Comparison of ENCODE assay signal across 8 cellular contexts in genomic region chr19:54189020-54189667, GRCh38. TPM values are rescaled to one million over a fixed set of nuclear protein-coding genes. Genes with fewer than 3 reads are reported as not detected.
A peak's percentile ranks its signal among the peaks of the same experiment; 100 is the strongest.
DNase-seq lines count a peak whose midpoint lies in the region; ATAC-seq and TF ChIP-seq lines count a peak whose summit lies in the region.

Gene MBOAT7, minus strand, starts transcription at chr19:54189580. Its CDS starts 1,072 bp downstream, at chr19:54188508.

- intact Hi-C loops in activated CD4-positive, alpha-beta T cell treated with anti-CD3 and anti-CD28 coated beads, Interleukin-2, amount 10 ng/mL, durations not matched to agents 24 days and 14 days (cut with micrococcal nuclease) = no loop called here
- intact Hi-C loops in uterus (cut with DNase I; ENCODE audit: low total_unique reads) = no loop called here

- H3K27me3 ChIP-seq in NT2/D1 (ENCODE audit: insufficient read depth, insufficient read length) = no peaks in the 10 kb centered on the region
- H3K27me3 ChIP-seq in uterus = no peaks in the 10 kb centered on the region

- peak within 1 kb of the TSS; percentile 85 for H3K4me3 Mint-ChIP-seq in activated CD4-positive, alpha-beta T cell treated with anti-CD3 and anti-CD28 coated beads, Interleukin-2, amount 10 ng/mL, durations not matched to agents 24 days and 14 days
- peak within 1 kb of the TSS; percentile 81 for H3K4me3 Mint-ChIP-seq in mesothelial cell of epicardium

- no peaks in the 10 kb centered on the region for H3K9me3 Mint-ChIP-seq in activated CD4-positive, alpha-beta T cell treated with anti-CD3 and anti-CD28 coated beads, Interleukin-2, amount 10 ng/mL, durations not matched to agents 24 days and 14 days
- no peaks in the 10 kb centered on the region for H3K9me3 Mint-ChIP-seq in mesothelial cell of epicardium

- H3K9ac ChIP-seq in NT2/D1 (ENCODE audit: insufficient read length, low read depth) = peak within 1 kb of the TSS; percentile 92

- H3K27ac Mint-ChIP-seq in activated CD4-positive, alpha-beta T cell treated with anti-CD3 and anti-CD28 coated beads, Interleukin-2, amount 10 ng/mL, durations not matched to agents 24 days and 14 days = peak within 1 kb of the TSS; percentile 98
- peak within 1 kb of the TSS; percentile 100 for H3K27ac Mint-ChIP-seq in mesothelial cell of epicardium

- peaks cover 44% of the 10 kb centered on the region for H3K36me3 ChIP-seq in NT2/D1 (ENCODE audit: insufficient read depth, insufficient read length, low read length)
- no peaks in the 10 kb centered on the region for H3K36me3 ChIP-seq in uterus

- peaks cover 28% of the 10 kb centered on the region for H3K4me1 Mint-ChIP-seq in activated CD4-positive, alpha-beta T cell treated with anti-CD3 and anti-CD28 coated beads, Interleukin-2, amount 10 ng/mL, durations not matched to agents 24 days and 14 days
- H3K4me1 Mint-ChIP-seq in mesothelial cell of epicardium = peaks cover 31% of the 10 kb centered on the region

- H3K9me3 ChIP-seq in NT2/D1 (ENCODE audit: insufficient read depth, low read length) (no peaks in the 10 kb centered on the region), uterus (no peaks in the 10 kb centered on the region)

- peak; percentile 79 to 84 for TF ChIP-seq POLR2A in uterus (IDR thresholded peaks at IDR 0.05)

- peak; percentile 8 for ATAC-seq in HG02610 (IDR thresholded peaks at IDR 0.05; ENCODE audit: unreplicated experiment)

- peaks cover 35% of the 10 kb centered on the region for H3K36me3 Mint-ChIP-seq in activated CD4-positive, alpha-beta T cell treated with anti-CD3 and anti-CD28 coated beads, Interleukin-2, amount 10 ng/mL, durations not matched to agents 24 days and 14 days (ENCODE audit: low read depth)
- H3K36me3 Mint-ChIP-seq in mesothelial cell of epicardium = peaks cover 6% of the 10 kb centered on the region

- H3K27ac ChIP-seq in uterus = peak within 1 kb of the TSS; percentile 98

- TF ChIP-seq CTCF in mesothelial cell of epicardium (IDR thresholded peaks at IDR 0.05; ENCODE audit: unreplicated experiment) (no peak), uterus (IDR thresholded peaks at IDR 0.05) (peak in 3 of 4 experiments; percentile 46 to 57 (median 49))

- DNase-seq in activated CD4-positive, alpha-beta T cell treated with anti-CD3 and anti-CD28 coated beads, Interleukin-2, amount 10 ng/mL, durations not matched to agents 24 days and 14 days = no peak
- DNase-seq in activated CD4-positive, alpha-beta T cell treated with anti-CD3 and anti-CD28 coated beads, Interleukin-2, amount 50 U/mL, for 48 hours = no peak
- DNase-seq in NT2/D1 (ENCODE audit: low read depth, low spot score) (no peak), cortex of kidney (lab: John Stamatoyannopoulos, UW) (peak; percentile 94), mesothelial cell of epicardium (ENCODE audit: low spot score in 2 of 2, unreplicated experiment in 2 of 2) (peak in 1 of 2 experiments; percentile 70), uterus (no peak), UCSD-AML1 (lab: John Stamatoyannopoulos, UW; ENCODE audit: unreplicated experiment) (no peak)

- peak within 1 kb of the TSS; percentile 71 for H3K4me3 ChIP-seq in NT2/D1 (ENCODE audit: insufficient read length, low read depth)
- peak within 1 kb of the TSS; percentile 59 to 63 for H3K4me3 ChIP-seq in uterus

- H3K27me3 Mint-ChIP-seq in activated CD4-positive, alpha-beta T cell treated with anti-CD3 and anti-CD28 coated beads, Interleukin-2, amount 10 ng/mL, durations not matched to agents 24 days and 14 days = no peaks in the 10 kb centered on the region
- no peaks in the 10 kb centered on the region for H3K27me3 Mint-ChIP-seq in mesothelial cell of epicardium (ENCODE audit: low read depth)

- H3K4me1 ChIP-seq in NT2/D1 (ENCODE audit: insufficient read depth, insufficient read length) = no peaks in the 10 kb centered on the region
- peaks cover 0 to 17% of the 10 kb centered on the region in 2 donors for H3K4me1 ChIP-seq in uterus

RNA-seq across cellular contexts. Expression of gene MBOAT7, which starts in this region (rescaled TPM):
- 289 and 291 TPM in 2 replicates for total RNA-seq in activated CD4-positive, alpha-beta T cell treated with anti-CD3 and anti-CD28 coated beads, Interleukin-2, amount 10 ng/mL, durations not matched to agents 24 days and 14 days
- total RNA-seq in mesothelial cell of epicardium = 102 to 113 TPM (median 110 TPM) in 3 replicates
- 10 to 100 TPM in 3 of 4 donors, 1 to 10 TPM in 1; 5.3 to 47.8 (median 19.2) TPM for total RNA-seq in uterus
